9 cellular contexts compared by ENCODE assay signal in genomic region chr12:82517027-82517426, GRCh38.
DNase-seq lines count a peak whose midpoint lies in the region; ATAC-seq and TF ChIP-seq lines count a peak whose summit lies in the region.
"Had no signal": no experiment of that assay in that cellular context is flagged by ENCODE, and none has a peak within 500 bp of the region (broad histone marks: within the 10 kb centered on the region; RNA-seq: fewer than 3 reads in every experiment).

No MANE protein-coding gene starts in this region.

- DNase-seq in NCI-H748 (lab: John Stamatoyannopoulos, UW; ENCODE audit: unreplicated experiment) = peak; percentile 32
- DNase-seq in NCI-H748 treated with DMSO at 0.1 percent for 48 hours (lab: John Stamatoyannopoulos, UW) = no peak
- peak; percentile 32 for DNase-seq in OCI-M1 (lab: John Stamatoyannopoulos, UW)
- DNase-seq in kidney epithelial cell (ENCODE audit: low read depth) = no peak
- DNase-seq in activated T-cell treated with anti-CD3 and anti-CD28 coated beads, Interleukin-2, amount 50 U/mL, for 4 hours = no peak
- DNase-seq in stimulated activated CD4-positive, alpha-beta T cell treated with anti-CD3 and anti-CD28 coated beads, Interleukin-4, amount 100 ng/mL, for 4 hours = no peak
- DNase-seq in stimulated activated naive CD8-positive, alpha-beta T cell treated with anti-CD3 and anti-CD28 coated beads, Interleukin-15, Interleukin-2, amounts not matched to agents 100 U/mL and 50 U/mL, for 24 hours = no peak

- H3K27me3 ChIP-seq in kidney epithelial cell (ENCODE audit: control insufficient read depth, insufficient read depth, low read length) = no peaks in the 10 kb centered on the region

- H3K4me3 ChIP-seq in kidney epithelial cell (ENCODE audit: low read depth, low read length) = no peak overlapping the region

- H3K9me3 Mint-ChIP-seq in activated T-cell treated with anti-CD3 and anti-CD28 coated beads, Interleukin-2, amount 50 U/mL, for 4 hours = no peaks in the 10 kb centered on the region
- H3K9me3 Mint-ChIP-seq: CD4-positive, CD25-positive, alpha-beta regulatory T cell had no signal

- ATAC-seq in HG02852 (IDR thresholded peaks at IDR 0.05; ENCODE audit: unreplicated experiment) = peak; percentile 81
- ATAC-seq in activated T-cell treated with anti-CD3 and anti-CD28 coated beads, Interleukin-2, amount 50 U/mL, for 4 hours = no peak
- no peak for ATAC-seq in stimulated activated naive CD8-positive, alpha-beta T cell treated with anti-CD3 and anti-CD28 coated beads, Interleukin-15, Interleukin-2, amounts not matched to agents 100 U/mL and 50 U/mL, for 24 hours

- H3K4me1 Mint-ChIP-seq in activated T-cell treated with anti-CD3 and anti-CD28 coated beads, Interleukin-2, amount 50 U/mL, for 4 hours (ENCODE audit: low read depth) = no peaks in the 10 kb centered on the region
- H3K4me1 Mint-ChIP-seq: CD4-positive, CD25-positive, alpha-beta regulatory T cell had no signal

- H3K36me3 Mint-ChIP-seq in activated T-cell treated with anti-CD3 and anti-CD28 coated beads, Interleukin-2, amount 50 U/mL, for 4 hours (ENCODE audit: insufficient read depth) = no peaks in the 10 kb centered on the region
- H3K36me3 Mint-ChIP-seq: CD4-positive, CD25-positive, alpha-beta regulatory T cell had no signal

- H3K4me3 Mint-ChIP-seq in activated T-cell treated with anti-CD3 and anti-CD28 coated beads, Interleukin-2, amount 50 U/mL, for 4 hours = no peak overlapping the region
- H3K4me3 Mint-ChIP-seq: CD4-positive, CD25-positive, alpha-beta regulatory T cell had no signal

- H3K27me3 Mint-ChIP-seq in activated T-cell treated with anti-CD3 and anti-CD28 coated beads, Interleukin-2, amount 50 U/mL, for 4 hours (ENCODE audit: low read depth) = no peaks in the 10 kb centered on the region
- H3K27me3 Mint-ChIP-seq: CD4-positive, CD25-positive, alpha-beta regulatory T cell had no signal

- no peaks in the 10 kb centered on the region for H3K36me3 ChIP-seq in kidney epithelial cell (ENCODE audit: control insufficient read depth, insufficient read depth, low read length)

- TF ChIP-seq CTCF in kidney epithelial cell (IDR thresholded peaks at IDR 0.05; ENCODE audit: insufficient read depth, low read length, poor library complexity, severe bottlenecking) = peak; percentile 48

Comparison
In these comparisons a context has a peak if more than half of its experiments do, and no peak if none do; other contexts are left out.
1. DNase-seq: peak in NCI-H748 (single experiment) and OCI-M1 (single experiment); none in NCI-H748 treated with DMSO at 0.1 percent for 48 hours (single experiment), kidney epithelial cell (single experiment), activated T-cell treated with anti-CD3 and anti-CD28 coated beads, Interleukin-2, amount 50 U/mL, for 4 hours (single experiment), stimulated activated CD4-positive, alpha-beta T cell treated with anti-CD3 and anti-CD28 coated beads, Interleukin-4, amount 100 ng/mL, for 4 hours (0 of 2) and stimulated activated naive CD8-positive, alpha-beta T cell treated with anti-CD3 and anti-CD28 coated beads, Interleukin-15, Interleukin-2, amounts not matched to agents 100 U/mL and 50 U/mL, for 24 hours (single experiment).